ENCODE assay signal across 8 cellular contexts in genomic region chr4:47914219-47914925, GRCh38. TPM values are rescaled to one million over a fixed set of nuclear protein-coding genes. Genes with fewer than 3 reads are reported as not detected.
DNase-seq lines count a peak whose midpoint lies in the region; ATAC-seq, FAIRE-seq and TF ChIP-seq lines count a peak whose summit lies in the region.

NFXL1 (minus strand) TSS chr4:47914583; CDS start chr4:47914203, 380 bp downstream.

- 1% methylated on average over 50 of the region's 55 CpGs; no CpG with 5 or more reads in 1 of the 2 experiments for WGBS in H1 (ENCODE audit: extremely low coverage in 1 of 2, insufficient coverage in 1 of 2, insufficient read length in 1 of 2, insufficient replicate concordance in 2 of 2, low coverage in 1 of 2, low lambda C conversion rate in 2 of 2, missing lambda C conversion rate in 1 of 2), 2 experiments
- under 1% methylated on average over 34 of the region's 55 CpGs for WGBS in mesenchymal stem cell

- H4K5ac ChIP-seq in H1 (ENCODE audit: insufficient read length, low read depth, low read length) = peak within 1 kb of the TSS; percentile 77

- H3K9ac ChIP-seq in H1 (replicated peaks in 1 of 4; ENCODE audit: extremely low read depth in 1 of 4, low read depth in 3 of 4, low read length in 3 of 4) (peak within 1 kb of the TSS; percentile 76 to 89 (median 81)), mesenchymal stem cell (ENCODE audit: low read length) (peak within 1 kb of the TSS; percentile 94)

- H3K4ac ChIP-seq in H1 (replicated peaks; ENCODE audit: insufficient read length, low read depth, low read length) (peak within 1 kb of the TSS; percentile 49), mesenchymal stem cell (ENCODE audit: low read depth in 1 of 2, low read length in 2 of 2) (peak within 1 kb of the TSS; percentile 55 to 71)

- H4K8ac ChIP-seq in H1 (ENCODE audit: extremely low read depth, insufficient read depth, low read length) (peak within 1 kb of the TSS; percentile 90), mesenchymal stem cell (ENCODE audit: low read length) (peak within 1 kb of the TSS; percentile 97)

- no peak within 1 kb of the TSS for H2AK5ac ChIP-seq in H1 (ENCODE audit: low read depth, low read length)
- H2AK5ac ChIP-seq in mesenchymal stem cell (ENCODE audit: low read length, severe bottlenecking) = no peak within 1 kb of the TSS

- H3K27ac ChIP-seq in H1 (ENCODE audit: low read depth, low read length) (peak within 1 kb of the TSS; percentile 75), mesenchymal stem cell (ENCODE audit: low read length, poor library complexity, severe bottlenecking) (peak within 1 kb of the TSS; percentile 78)

- H2BK12ac ChIP-seq in H1 (ENCODE audit: low read depth, low read length) = 0 out of 2 replicates have a peak within 1 kb of the TSS, but pooled peaks have one; percentile 19
- H2BK12ac ChIP-seq in mesenchymal stem cell (ENCODE audit: low read length in 2 of 2) = peak within 1 kb of the TSS in 1 of 2 experiments; percentile 55

- FAIRE-seq in H1 (lab: Jason Lieb, UNC) = no peak

- DNase-seq in Caki2 (ENCODE audit: low read depth) (peak; percentile 90), HUDEP-2 (lab: John Stamatoyannopoulos, UW; ENCODE audit: unreplicated experiment in 76 of 76) (peak; percentile 42 to 97 (median 93)), NOMO-1 treated with dmso at 0.1 percent for 144 hours (lab: John Stamatoyannopoulos, UW; ENCODE audit: unreplicated experiment) (peak; percentile 96), H1 (ENCODE audit: low read depth in 1 of 2, low spot score in 2 of 2) (peak; percentile 85 to 92), mesenchymal stem cell (peak; percentile 97)
- DNase-seq in activated CD8-positive, alpha-beta memory T cell treated with anti-CD3 and anti-CD28 coated beads for 48 hours (ENCODE audit: low read depth in 2 of 3, low spot score in 2 of 3) = peak; percentile 81 to 94 (median 85)
- peak; percentile 93 for DNase-seq in stimulated activated CD8-positive, alpha-beta memory T cell treated with anti-CD3 and anti-CD28 coated beads, Interleukin-12 subunit alpha, Interleukin-12 subunit beta, amount 100 ng/mL, for 24 hours (ENCODE audit: extremely low read depth)

- peaks cover 0 to 33% of the 10 kb centered on the region in 2 experiments; a peak in 3 of 4 replicates for H3K79me2 ChIP-seq in H1 (ENCODE audit: control insufficient read depth in 1 of 2, insufficient read depth in 2 of 2, low read length in 2 of 2)

- CTCF ChIA-PET in H1 (lab: Charles Lee; ENCODE audit: partially characterized antibody) = interaction anchor here (1.0 to 1.1 kb wide), 2 partner anchors 13 to 19 kb away, joined by 3 to 4 read pairs; no protein-coding TSS in a partner anchor

- H3K9me3 ChIP-seq in H1 (ENCODE audit: insufficient read depth in 2 of 2, low read depth in 1 of 2, low read length in 1 of 2) = no peaks in the 10 kb centered on the region
- no peaks in the 10 kb centered on the region for H3K9me3 ChIP-seq in mesenchymal stem cell (ENCODE audit: control insufficient read depth, low read length)

- no peaks in the 10 kb centered on the region for H4K20me1 ChIP-seq in H1 (replicated peaks in 1 of 2; ENCODE audit: control insufficient read depth in 1 of 2, insufficient read depth in 2 of 2, low read length in 2 of 2)

- H2AFZ ChIP-seq in H1 (ENCODE audit: low read length) (peak within 1 kb of the TSS; percentile 99), mesenchymal stem cell (ENCODE audit: low read depth, low read length) (peak within 1 kb of the TSS; percentile 91)

- H3K18ac ChIP-seq in H1 (ENCODE audit: extremely low read depth, low read length) (peak within 1 kb of the TSS; percentile 93), mesenchymal stem cell (ENCODE audit: low read depth in 1 of 2, low read length in 2 of 2) (peak within 1 kb of the TSS; percentile 89 to 91)

- in situ Hi-C loops in Caki2 (cut with HindIII; ENCODE audit: low pct_unique_long_range_greater_than_20kb, low sequenced_read_pairs) = no loop called here

- H2BK15ac ChIP-seq in H1 (ENCODE audit: low read length) = no peak within 1 kb of the TSS
- peak within 1 kb of the TSS; percentile 77 for H2BK15ac ChIP-seq in mesenchymal stem cell (ENCODE audit: low read depth, poor library complexity, severe bottlenecking)

- no peak within 1 kb of the TSS for H2BK20ac ChIP-seq in H1 (ENCODE audit: low read length)

- H3K36me3 ChIP-seq in H1 (ENCODE audit: control insufficient read depth in 2 of 4, insufficient read depth in 4 of 4, low read length in 3 of 4) (peaks cover 0 to 16% (median 4%) of the 10 kb centered on the region in 4 experiments; a peak in 3 of 8 replicates), mesenchymal stem cell (ENCODE audit: control insufficient read depth in 1 of 2, insufficient read depth in 2 of 2, low read depth in 1 of 2, low read length in 2 of 2) (peaks cover 0 to 12% of the 10 kb centered on the region in 2 experiments)

- H3K4me2 ChIP-seq in H1 (ENCODE audit: insufficient read depth in 1 of 2, low read depth in 2 of 2, low read length in 2 of 2) (peak within 1 kb of the TSS; percentile 91 to 94), mesenchymal stem cell (ENCODE audit: low read length, poor library complexity, severe bottlenecking) (peak within 1 kb of the TSS; percentile 82)

- H3K23me2 ChIP-seq in H1 (ENCODE audit: low read depth, low read length) = peaks cover 5% of the 10 kb centered on the region; the same call in 1 of the 2 replicates

- peak; percentile 96 for ATAC-seq in GM21390 (IDR thresholded peaks at IDR 0.05; ENCODE audit: unreplicated experiment)

- H3K14ac ChIP-seq in H1 (ENCODE audit: insufficient read length) (no peak within 1 kb of the TSS), mesenchymal stem cell (ENCODE audit: low read length in 2 of 2) (peak within 1 kb of the TSS in 1 of 2 experiments; percentile 95)

- H3K23ac ChIP-seq in H1 (ENCODE audit: insufficient read length) (no peak within 1 kb of the TSS), mesenchymal stem cell (ENCODE audit: low read length in 2 of 2) (peak within 1 kb of the TSS; percentile 25 to 90)

- no peak within 1 kb of the TSS for H2BK120ac ChIP-seq in H1 (replicated peaks; ENCODE audit: low read depth, low read length)
- H2BK120ac ChIP-seq in mesenchymal stem cell (ENCODE audit: low read depth, low read length) = no peak within 1 kb of the TSS

- no peak for TF ChIP-seq CTCF in H1 (IDR thresholded peaks at IDR 0.05; ENCODE audit: control extremely low read depth in 1 of 3, insufficient read depth in 1 of 3, low read depth in 1 of 3, low read length in 3 of 3)

- H3K56ac ChIP-seq in H1 (replicated peaks; ENCODE audit: insufficient read length, low read depth, low read length) = peak within 1 kb of the TSS; percentile 83

- H3K27me3 ChIP-seq in H1 (replicated peaks in 1 of 4; ENCODE audit: control insufficient read depth in 3 of 4, extremely low read depth in 1 of 4, insufficient read depth in 3 of 4, low read length in 3 of 4) (no peaks in the 10 kb centered on the region), mesenchymal stem cell (ENCODE audit: control insufficient read depth in 1 of 2, insufficient read depth in 1 of 2, low read length in 2 of 2) (no peaks in the 10 kb centered on the region)

- H4K91ac ChIP-seq in H1 (replicated peaks; ENCODE audit: insufficient read length, low read length) (peak within 1 kb of the TSS; percentile 81), mesenchymal stem cell (ENCODE audit: low read length) (peak within 1 kb of the TSS; percentile 50)

- H3K4me3 ChIP-seq in H1 (ENCODE audit: extremely low read depth in 1 of 4, insufficient read depth in 2 of 4, low read depth in 3 of 4, low read length in 4 of 4) (peak within 1 kb of the TSS; percentile 88 to 98 (median 96)), mesenchymal stem cell (ENCODE audit: insufficient read depth in 1 of 2, low read depth in 1 of 2, low read length in 2 of 2) (peak within 1 kb of the TSS; percentile 87 to 90)

- peak; percentile 74 to 86 for TF ChIP-seq POLR2A in H1 (IDR thresholded peaks at IDR 0.05; ENCODE audit: control extremely low read depth in 1 of 2, low read depth in 2 of 2, low read length in 2 of 2)

- H3K79me1 ChIP-seq in H1 (ENCODE audit: low read depth, low read length) = no peaks in the 10 kb centered on the region
- H3K79me1 ChIP-seq in mesenchymal stem cell (replicated peaks; ENCODE audit: low read length, poor library complexity, severe bottlenecking) = peaks cover 12% of the 10 kb centered on the region

- no peak for TF ChIP-seq RAD21 in H1 (IDR thresholded peaks at IDR 0.05 in 1 of 2, conservative IDR thresholded peaks at IDR 0.05 in 1 of 2; ENCODE audit: low read depth in 2 of 2, low read length in 2 of 2)

- H2BK5ac ChIP-seq in H1 (ENCODE audit: low read depth, low read length) (peak within 1 kb of the TSS; percentile 84), mesenchymal stem cell (ENCODE audit: low read depth, low read length, poor library complexity, severe bottlenecking) (no peak within 1 kb of the TSS)

- peaks cover 0 to 2% (median 0%) of the 10 kb centered on the region in 4 experiments; a peak in 1 of 7 replicates for H3K4me1 ChIP-seq in H1 (replicated peaks in 1 of 4; ENCODE audit: control insufficient read depth in 3 of 4, insufficient read depth in 4 of 4, low read length in 3 of 4)
- peaks cover 2% of the 10 kb centered on the region for H3K4me1 ChIP-seq in mesenchymal stem cell (ENCODE audit: control insufficient read depth, insufficient read depth, low read depth, low read length)

- POLR2A ChIA-PET in H1 (lab: Charles Lee; ENCODE audit: partially characterized antibody) = interaction anchor here (0.5 to 2.5 kb wide), 7 partner anchors 9 to 75 kb away, joined by 3 to 21 read pairs (median 4); no protein-coding TSS in a partner anchor

- TF ChIP-seq EP300 in H1 (IDR thresholded peaks at IDR 0.05; ENCODE audit: borderline replicate concordance in 1 of 2, low read depth in 2 of 2, low read length in 2 of 2) = no peak

TF ChIP-seq in H1, 55 proteins besides CTCF, POLR2A, EP300 and RAD21 (continues in another document):
- peak; percentile 81 to 85; a peak in 2 of 4 replicates for TF ChIP-seq SIN3A (conservative IDR thresholded peaks at IDR 0.05 in 1 of 2, IDR thresholded peaks at IDR 0.05 in 1 of 2; ENCODE audit: low read depth in 1 of 2, low read length in 2 of 2)
- peak; percentile 70 for TF ChIP-seq TBP (IDR thresholded peaks at IDR 0.05; ENCODE audit: low read depth, low read length)
- peak; percentile 84 for TF ChIP-seq CHD2 (IDR thresholded peaks at IDR 0.05; ENCODE audit: low read length)
- TF ChIP-seq KDM5A (IDR thresholded peaks at IDR 0.05; ENCODE audit: low read length) = no peak

RNA-seq across cellular contexts. Expression of gene NFXL1, which starts in this region (rescaled TPM):
- total RNA-seq in Caki2 (2014; rRNA removed; shearing (Covaris generic); ENCODE audit: low replicate concordance) = 3.2 and 4.3 TPM in 2 replicates
- 27.7 and 29.5 TPM in 2 replicates for total RNA-seq in H1 (2021; fragmentation: NEBNext Ultra II Directional; extraction: Animal tissue kit (Norgen Biotek cat#: 25700))
- 6.7 and 10.0 TPM in 2 replicates for polyA plus RNA-seq in H1 (2011; rRNA removed)
- 15.0 TPM for polyA plus RNA-seq in H1 (2011; cell fraction: cytosol; rRNA removed)
- polyA plus RNA-seq in H1 (2011; cell fraction: nucleus; rRNA removed) = 14.8 TPM
- 15.2 to 16.8 TPM (median 16.7 TPM) in 4 replicates for polyA plus RNA-seq in H1 (2012, experiment 1 of 2)
- 0.94 TPM for polyA plus RNA-seq in H1 (2012, experiment 2 of 2)
- 13.3 TPM for polyA plus RNA-seq in H1 (2013, experiment 1 of 2)
- 11.7 TPM for polyA plus RNA-seq in H1 (2013, experiment 2 of 2)
- polyA minus RNA-seq in H1 (2011; rRNA and poly(A)+ RNA removed) = 103 and 115 TPM in 2 replicates
- 34.6 TPM for polyA minus RNA-seq in H1 (2011; cell fraction: cytosol; rRNA and poly(A)+ RNA removed)
- polyA minus RNA-seq in H1 (2011; cell fraction: nucleus; rRNA and poly(A)+ RNA removed) = 72.9 TPM
- 4.0 TPM for polyA plus RNA-seq in mesenchymal stem cell (2013, experiment 1 of 2)
- polyA plus RNA-seq in mesenchymal stem cell (2013, experiment 2 of 2) = 5.1 TPM

Comparison
In these comparisons a context has a peak if more than half of its experiments do, and no peak if none do; other contexts are left out.
1. Peak in every context shown above with its lines: DNase-seq, ATAC-seq, H3K4me3 ChIP-seq and H3K27ac ChIP-seq.